ENCODE assay signal across 1 cellular context in the genomic region with DNA sequence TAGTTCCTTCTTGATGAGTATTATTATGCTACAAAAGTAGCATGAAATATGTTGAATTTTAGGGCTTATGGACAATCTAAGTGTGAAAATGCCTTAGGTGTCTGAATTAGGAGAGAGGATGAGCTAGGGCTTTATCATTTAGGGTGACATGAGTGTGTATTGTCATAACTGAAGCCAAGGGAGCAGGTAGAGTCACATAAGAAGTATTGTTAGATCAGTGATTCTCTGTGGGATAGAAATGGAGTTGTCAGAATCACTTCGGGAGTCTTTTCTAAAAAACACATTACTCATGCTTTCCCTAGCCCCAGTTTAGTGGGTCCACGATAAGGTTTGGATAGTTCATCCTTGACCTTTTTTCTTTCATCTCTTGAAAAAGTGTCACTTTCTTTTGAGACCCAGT.
TF ChIP-seq lines count a peak whose summit lies in the region.

No MANE protein-coding gene starts in this region.

TF ChIP-seq in HepG2, 621 proteins besides CTCF, POLR2A, EP300 and RAD21 (continued from another document):
- TF ChIP-seq, protein P1, sequence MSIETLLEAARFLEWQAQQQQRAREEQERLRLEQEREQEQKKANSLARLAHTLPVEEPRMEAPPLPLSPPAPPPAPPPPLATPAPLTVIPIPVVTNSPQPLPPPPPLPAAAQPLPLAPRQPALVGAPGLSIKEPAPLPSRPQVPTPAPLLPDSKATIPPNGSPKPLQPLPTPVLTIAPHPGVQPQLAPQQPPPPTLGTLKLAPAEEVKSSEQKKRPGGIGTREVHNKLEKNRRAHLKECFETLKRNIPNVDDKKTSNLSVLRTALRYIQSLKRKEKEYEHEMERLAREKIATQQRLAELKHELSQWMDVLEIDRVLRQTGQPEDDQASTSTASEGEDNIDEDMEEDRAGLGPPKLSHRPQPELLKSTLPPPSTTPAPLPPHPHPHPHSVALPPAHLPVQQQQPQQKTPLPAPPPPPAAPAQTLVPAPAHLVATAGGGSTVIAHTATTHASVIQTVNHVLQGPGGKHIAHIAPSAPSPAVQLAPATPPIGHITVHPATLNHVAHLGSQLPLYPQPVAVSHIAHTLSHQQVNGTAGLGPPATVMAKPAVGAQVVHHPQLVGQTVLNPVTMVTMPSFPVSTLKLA (IDR thresholded peaks at IDR 0.05): no peak
- TF ChIP-seq FOSL2 (CRISPR knock-in tag; IDR thresholded peaks at IDR 0.05) (no peak), FOXK1 (CRISPR knock-in tag; IDR thresholded peaks at IDR 0.05; ENCODE audit: borderline replicate concordance, low read depth) (no peak)
